ENCODE assay signal across 31 cellular contexts in genomic region chr14:99832326-99832725, GRCh38. TPM values are rescaled to one million over a fixed set of nuclear protein-coding genes. Genes with fewer than 3 reads are reported as not detected.
"Had no signal": no experiment of that assay in that cellular context is flagged by ENCODE, and none has a peak within 500 bp of the region (broad histone marks: within the 10 kb centered on the region; RNA-seq: fewer than 3 reads in every experiment).

No MANE protein-coding gene starts in this region.

- H3K36me3 Mint-ChIP-seq: activated CD4-positive, alpha-beta memory T cell treated with anti-CD3 and anti-CD28 coated beads for 36 hours; activated CD8-positive, alpha-beta memory T cell treated with anti-CD3 and anti-CD28 coated beads, Interleukin-2, amount 10 ng/mL, durations not matched to agents 7 days and 5 days; activated naive CD8-positive, alpha-beta T cell had no signal

- FAIRE-seq: astrocyte, bronchial epithelial cell had no signal

- H3K4me1 Mint-ChIP-seq: activated CD4-positive, alpha-beta T cell treated with anti-CD3 and anti-CD28 coated beads, Interleukin-2, amount 10 ng/mL, durations not matched to agents 24 days and 14 days; activated CD8-positive, alpha-beta memory T cell treated with anti-CD3 and anti-CD28 coated beads, Interleukin-2, amount 10 ng/mL, durations not matched to agents 7 days and 5 days; central memory CD8-positive, alpha-beta T cell had no signal

- H3K36me3 ChIP-seq: gastrocnemius medialis had no signal

- H3K9me3 Mint-ChIP-seq: activated CD4-positive, alpha-beta memory T cell treated with anti-CD3 and anti-CD28 coated beads for 36 hours; activated CD4-positive, alpha-beta T cell treated with anti-CD3 and anti-CD28 coated beads, Interleukin-2, amount 10 ng/mL, durations not matched to agents 24 days and 14 days; activated T-helper 1 cell treated with anti-CD3 and anti-CD28 coated beads, Interleukin-12 subunit alpha, Interleukin-12 subunit beta, Interleukin-2, Interleukin-4 antibody, amounts not matched to agents 30 ng/mL and 10 ng/mL and 1 ng/mL, durations not matched to agents 14 hours and 24 hours and 36 hours; central memory CD8-positive, alpha-beta T cell; dendritic cell treated with granulocyte-macrophage colony-stimulating factor and Interleukin-4, amounts not matched to agents 40 ng/mL and 50 ng/mL, for 4 days; endodermal cell had no signal

- H3K9me3 ChIP-seq: body of pancreas, gastrocnemius medialis, heart right ventricle had no signal

- H3K4me3 ChIP-seq: body of pancreas, coronary artery, dorsolateral prefrontal cortex, gastrocnemius medialis, heart right ventricle had no signal

- DNase-seq: activated CD4-positive, alpha-beta memory T cell treated with anti-CD3 and anti-CD28 coated beads for 36 hours; activated CD4-positive, alpha-beta T cell treated with anti-CD3 and anti-CD28 coated beads for 36 hours; activated CD4-positive, alpha-beta T cell treated with anti-CD3 and anti-CD28 coated beads, Interleukin-2, amount 10 ng/mL, durations not matched to agents 24 days and 14 days; activated CD4-positive, CD25-positive, alpha-beta regulatory T cell; activated CD4-positive, CD25-positive, alpha-beta regulatory T cell treated with anti-CD3 and anti-CD28 coated beads, Interleukin-2, amount 50 U/mL, for 72 hours; activated CD8-positive, alpha-beta memory T cell treated with anti-CD3 and anti-CD28 coated beads, Interleukin-2, amount 10 ng/mL, durations not matched to agents 7 days and 5 days; activated CD8-positive, alpha-beta memory T cell treated with anti-CD3 and anti-CD28 coated beads, Interleukin-2, amount 50 U/mL, for 4 hours; activated CD8-positive, alpha-beta T cell treated with anti-CD3 and anti-CD28 coated beads, Interleukin-2, amount 10 ng/mL, durations not matched to agents 7 days and 5 days; activated gamma-delta T cell treated with Interleukin-2 at 50 U/mL for 16 hours; activated naive CD4-positive, alpha-beta T cell treated with anti-CD3 and anti-CD28 coated beads, Interleukin-2, amount 50 U/mL, for 16 hours; activated naive CD4-positive, alpha-beta T cell treated with Interleukin-2 at 50 U/mL for 16 hours; activated T-cell treated with anti-CD3 and anti-CD28 coated beads, Interleukin-2, amount 50 U/mL, for 1 hour; activated T-cell treated with anti-CD3 and anti-CD28 coated beads, Interleukin-2, amount 50 U/mL, for 48 hours; amniotic stem cell; anterior cingulate cortex; body of pancreas; dorsolateral prefrontal cortex; effector memory CD4-positive, alpha-beta T cell; endodermal cell; foreskin keratinocyte; gastrocnemius medialis; heart right ventricle; hippocampal formation had no signal

- ATAC-seq: activated CD4-positive, alpha-beta T cell treated with anti-CD3 and anti-CD28 coated beads for 36 hours; activated CD8-positive, alpha-beta memory T cell treated with anti-CD3 and anti-CD28 coated beads, Interleukin-2, amount 10 ng/mL, durations not matched to agents 7 days and 5 days; activated CD8-positive, alpha-beta T cell treated with anti-CD3 and anti-CD28 coated beads, Interleukin-2, amount 10 ng/mL, durations not matched to agents 7 days and 5 days; body of pancreas; esophagus mucosa; foreskin keratinocyte; gastrocnemius medialis; heart right ventricle had no signal

- H3K4me1 ChIP-seq: body of pancreas, foreskin keratinocyte, gastrocnemius medialis had no signal

- H3K27ac ChIP-seq: body of pancreas, coronary artery, foreskin keratinocyte, gastrocnemius medialis, heart right ventricle had no signal

- H3K27me3 ChIP-seq: body of pancreas, dorsolateral prefrontal cortex, gastrocnemius medialis, heart right ventricle had no signal

- H3K27ac Mint-ChIP-seq: activated CD4-positive, alpha-beta memory T cell treated with anti-CD3 and anti-CD28 coated beads for 36 hours; activated CD4-positive, alpha-beta T cell treated with anti-CD3 and anti-CD28 coated beads for 36 hours; activated CD4-positive, alpha-beta T cell treated with anti-CD3 and anti-CD28 coated beads, Interleukin-2, amount 10 ng/mL, durations not matched to agents 24 days and 14 days; activated CD8-positive, alpha-beta memory T cell treated with anti-CD3 and anti-CD28 coated beads, Interleukin-2, amount 10 ng/mL, durations not matched to agents 7 days and 5 days; activated CD8-positive, alpha-beta T cell treated with anti-CD3 and anti-CD28 coated beads, Interleukin-2, amount 10 ng/mL, durations not matched to agents 7 days and 5 days; activated naive CD8-positive, alpha-beta T cell; activated T-helper 1 cell treated with anti-CD3 and anti-CD28 coated beads, Interleukin-12 subunit alpha, Interleukin-12 subunit beta, Interleukin-2, Interleukin-4 antibody, amounts not matched to agents 30 ng/mL and 10 ng/mL and 1 ng/mL, durations not matched to agents 14 hours and 24 hours and 36 hours; dendritic cell treated with granulocyte-macrophage colony-stimulating factor and Interleukin-4, amounts not matched to agents 40 ng/mL and 50 ng/mL, for 4 days; endodermal cell had no signal

- H3K4me3 Mint-ChIP-seq: activated CD4-positive, alpha-beta memory T cell treated with anti-CD3 and anti-CD28 coated beads for 36 hours; activated CD4-positive, alpha-beta T cell treated with anti-CD3 and anti-CD28 coated beads for 36 hours; activated CD4-positive, alpha-beta T cell treated with anti-CD3 and anti-CD28 coated beads, Interleukin-2, amount 10 ng/mL, durations not matched to agents 24 days and 14 days; activated CD8-positive, alpha-beta memory T cell treated with anti-CD3 and anti-CD28 coated beads, Interleukin-2, amount 10 ng/mL, durations not matched to agents 7 days and 5 days; activated CD8-positive, alpha-beta T cell treated with anti-CD3 and anti-CD28 coated beads, Interleukin-2, amount 10 ng/mL, durations not matched to agents 7 days and 5 days; activated naive CD8-positive, alpha-beta T cell; activated T-helper 1 cell treated with anti-CD3 and anti-CD28 coated beads, Interleukin-12 subunit alpha, Interleukin-12 subunit beta, Interleukin-2, Interleukin-4 antibody, amounts not matched to agents 30 ng/mL and 10 ng/mL and 1 ng/mL, durations not matched to agents 14 hours and 24 hours and 36 hours; central memory CD8-positive, alpha-beta T cell; dendritic cell treated with granulocyte-macrophage colony-stimulating factor and Interleukin-4, amounts not matched to agents 40 ng/mL and 50 ng/mL, for 4 days; endodermal cell had no signal

RNA-seq across cellular contexts. Expression of gene EML1, which starts 39.1 kb away (rescaled TPM):
- total RNA-seq: activated CD8-positive, alpha-beta memory T cell treated with anti-CD3 and anti-CD28 coated beads, Interleukin-2, amount 10 ng/mL, durations not matched to agents 7 days and 5 days; activated CD8-positive, alpha-beta T cell treated with anti-CD3 and anti-CD28 coated beads, Interleukin-2, amount 10 ng/mL, durations not matched to agents 7 days and 5 days had no signal
